22 cellular contexts compared by ENCODE assay signal in genomic region chr6:33373950-33374349, GRCh38. TPM values are rescaled to one million over a fixed set of nuclear protein-coding genes. Genes with fewer than 3 reads are reported as not detected.
A peak's percentile ranks its signal among the peaks of the same experiment; 100 is the strongest.
DNase-seq lines count a peak whose midpoint lies in the region; ATAC-seq and TF ChIP-seq lines count a peak whose summit lies in the region.
"Had no signal": no experiment of that assay in that cellular context is flagged by ENCODE, and none has a peak within 500 bp of the region (broad histone marks: within the 10 kb centered on the region; RNA-seq: fewer than 3 reads in every experiment).

No MANE protein-coding gene starts in this region.

- intact Hi-C loops in dendritic cell treated with granulocyte-macrophage colony-stimulating factor and Interleukin-4, amounts not matched to agents 40 ng/mL and 50 ng/mL, for 4 days (cut with micrococcal nuclease): no loop called here
- intact Hi-C loops in uterus (cut with DNase I; ENCODE audit: low total_unique reads): no loop called here

- no peak overlapping the region for H3K4me3 ChIP-seq in osteoblast (ENCODE audit: insufficient read depth, low read length)
- no peak overlapping the region for H3K4me3 ChIP-seq in uterus
- H3K4me3 ChIP-seq: hepatocyte, SK-N-MC, tibial artery had no signal

- H4K20me1 ChIP-seq in osteoblast (ENCODE audit: insufficient read depth, low read length): no peaks in the 10 kb centered on the region

- no peaks in the 10 kb centered on the region for H3K79me2 ChIP-seq in osteoblast (ENCODE audit: insufficient read depth, low read length)
- H3K79me2 ChIP-seq: hepatocyte had no signal

- H3K27me3 Mint-ChIP-seq in activated CD8-positive, alpha-beta memory T cell treated with anti-CD3 and anti-CD28 coated beads, Interleukin-2, amount 10 ng/mL, durations not matched to agents 7 days and 5 days: no peaks in the 10 kb centered on the region
- H3K27me3 Mint-ChIP-seq in dendritic cell treated with granulocyte-macrophage colony-stimulating factor and Interleukin-4, amounts not matched to agents 40 ng/mL and 50 ng/mL, for 4 days: no peaks in the 10 kb centered on the region
- H3K27me3 Mint-ChIP-seq in activated T-cell treated with anti-CD3 and anti-CD28 coated beads, Interleukin-2, amount 50 U/mL, for 72 hours (ENCODE audit: low read depth): no peaks in the 10 kb centered on the region
- H3K27me3 Mint-ChIP-seq: activated naive CD8-positive, alpha-beta T cell; IgD-negative memory B cell had no signal

- H3K27ac Mint-ChIP-seq in activated CD8-positive, alpha-beta memory T cell treated with anti-CD3 and anti-CD28 coated beads, Interleukin-2, amount 10 ng/mL, durations not matched to agents 7 days and 5 days: peak overlapping the region; percentile 49
- H3K27ac Mint-ChIP-seq in dendritic cell treated with granulocyte-macrophage colony-stimulating factor and Interleukin-4, amounts not matched to agents 40 ng/mL and 50 ng/mL, for 4 days: peak overlapping the region; percentile 75
- no peak overlapping the region for H3K27ac Mint-ChIP-seq in activated T-cell treated with anti-CD3 and anti-CD28 coated beads, Interleukin-2, amount 50 U/mL, for 72 hours
- H3K27ac Mint-ChIP-seq: activated naive CD8-positive, alpha-beta T cell had no signal

- no peak overlapping the region for H3K4me2 ChIP-seq in osteoblast (ENCODE audit: insufficient read depth, low read length)
- H3K4me2 ChIP-seq: hepatocyte had no signal

- DNase-seq in activated CD8-positive, alpha-beta memory T cell treated with anti-CD3 and anti-CD28 coated beads, Interleukin-2, amount 10 ng/mL, durations not matched to agents 7 days and 5 days: no peak
- DNase-seq in activated CD8-positive, alpha-beta memory T cell treated with anti-CD3 and anti-CD28 coated beads for 24 hours: no peak
- peak; percentile 26 for DNase-seq in osteoblast (ENCODE audit: insufficient read length, low spot score, missing footprints)
- no peak for DNase-seq in uterus
- no peak for DNase-seq in medulla oblongata (ENCODE audit: extremely low spot score)
- DNase-seq in activated T-cell treated with anti-CD3 and anti-CD28 coated beads, Interleukin-2, amount 50 U/mL, for 72 hours: no peak
- DNase-seq: activated CD4-positive, alpha-beta T cell treated with anti-CD3 and anti-CD28 coated beads, Interleukin-2, amount 50 U/mL, for 1 hour; activated T-cell treated with anti-CD3 and anti-CD28 coated beads, Interleukin-2, amount 50 U/mL, for 48 hours; C1 segment of cervical spinal cord; DMS79 treated with DMSO at 0.1 percent for 48 hours; kidney; NCI-H2107; nucleus accumbens; stimulated activated CD4-positive, alpha-beta T cell treated with anti-CD3 and anti-CD28 coated beads, Interleukin-4, amount 100 ng/mL, for 1 hour; tibial artery had no signal

- no peak overlapping the region for H3K4me3 Mint-ChIP-seq in activated CD8-positive, alpha-beta memory T cell treated with anti-CD3 and anti-CD28 coated beads, Interleukin-2, amount 10 ng/mL, durations not matched to agents 7 days and 5 days
- H3K4me3 Mint-ChIP-seq in dendritic cell treated with granulocyte-macrophage colony-stimulating factor and Interleukin-4, amounts not matched to agents 40 ng/mL and 50 ng/mL, for 4 days: no peak overlapping the region
- H3K4me3 Mint-ChIP-seq in activated T-cell treated with anti-CD3 and anti-CD28 coated beads, Interleukin-2, amount 50 U/mL, for 72 hours: no peak overlapping the region
- H3K4me3 Mint-ChIP-seq: activated naive CD8-positive, alpha-beta T cell; IgD-negative memory B cell had no signal

- H3K4me1 Mint-ChIP-seq in activated CD8-positive, alpha-beta memory T cell treated with anti-CD3 and anti-CD28 coated beads, Interleukin-2, amount 10 ng/mL, durations not matched to agents 7 days and 5 days: peaks cover 26% of the 10 kb centered on the region
- peaks cover 37% of the 10 kb centered on the region for H3K4me1 Mint-ChIP-seq in dendritic cell treated with granulocyte-macrophage colony-stimulating factor and Interleukin-4, amounts not matched to agents 40 ng/mL and 50 ng/mL, for 4 days (ENCODE audit: low read depth)
- H3K4me1 Mint-ChIP-seq in activated T-cell treated with anti-CD3 and anti-CD28 coated beads, Interleukin-2, amount 50 U/mL, for 72 hours (ENCODE audit: low read depth): peaks cover 13% of the 10 kb centered on the region

- TF ChIP-seq CTCF in osteoblast (IDR thresholded peaks at IDR 0.05; ENCODE audit: extremely low read depth, low read depth, low read length) (no peak), uterus (IDR thresholded peaks at IDR 0.05) (no peak)

- CTCF ChIA-PET in activated CD8-positive, alpha-beta memory T cell treated with anti-CD3 and anti-CD28 coated beads, Interleukin-2, amount 10 ng/mL, durations not matched to agents 7 days and 5 days (lab: Charles Lee): interaction anchor here (2.3 kb wide), 1 partner anchor 16 kb away, joined by 11 read pairs; no protein-coding TSS in a partner anchor

- H3K36me3 Mint-ChIP-seq in activated CD8-positive, alpha-beta memory T cell treated with anti-CD3 and anti-CD28 coated beads, Interleukin-2, amount 10 ng/mL, durations not matched to agents 7 days and 5 days: no peaks in the 10 kb centered on the region
- no peaks in the 10 kb centered on the region for H3K36me3 Mint-ChIP-seq in dendritic cell treated with granulocyte-macrophage colony-stimulating factor and Interleukin-4, amounts not matched to agents 40 ng/mL and 50 ng/mL, for 4 days (ENCODE audit: low read depth)
- H3K36me3 Mint-ChIP-seq in activated T-cell treated with anti-CD3 and anti-CD28 coated beads, Interleukin-2, amount 50 U/mL, for 72 hours (ENCODE audit: insufficient read depth in 2 of 2): no peaks in the 10 kb centered on the region
- H3K36me3 Mint-ChIP-seq: activated naive CD8-positive, alpha-beta T cell had no signal

- no peaks in the 10 kb centered on the region for H3K9me3 ChIP-seq in osteoblast (ENCODE audit: low read depth, low read length)
- no peaks in the 10 kb centered on the region for H3K9me3 ChIP-seq in uterus
- H3K9me3 ChIP-seq: tibial artery had no signal

- no peaks in the 10 kb centered on the region for H3K9me3 Mint-ChIP-seq in activated CD8-positive, alpha-beta memory T cell treated with anti-CD3 and anti-CD28 coated beads, Interleukin-2, amount 10 ng/mL, durations not matched to agents 7 days and 5 days (ENCODE audit: low read depth)
- H3K9me3 Mint-ChIP-seq in dendritic cell treated with granulocyte-macrophage colony-stimulating factor and Interleukin-4, amounts not matched to agents 40 ng/mL and 50 ng/mL, for 4 days: no peaks in the 10 kb centered on the region
- no peaks in the 10 kb centered on the region for H3K9me3 Mint-ChIP-seq in activated T-cell treated with anti-CD3 and anti-CD28 coated beads, Interleukin-2, amount 50 U/mL, for 72 hours
- H3K9me3 Mint-ChIP-seq: IgD-negative memory B cell had no signal

- ATAC-seq in activated CD8-positive, alpha-beta memory T cell treated with anti-CD3 and anti-CD28 coated beads, Interleukin-2, amount 10 ng/mL, durations not matched to agents 7 days and 5 days: peak; percentile 57
- no peak for ATAC-seq in activated T-cell treated with anti-CD3 and anti-CD28 coated beads, Interleukin-2, amount 50 U/mL, for 72 hours (replicated peaks in 1 of 2)
- ATAC-seq in HG03039 (IDR thresholded peaks at IDR 0.05; ENCODE audit: unreplicated experiment): no peak

- H2AFZ ChIP-seq in osteoblast (ENCODE audit: low read length): no peak overlapping the region
- H2AFZ ChIP-seq: hepatocyte had no signal

- H3K27ac ChIP-seq in osteoblast (ENCODE audit: low read depth, low read length) (no peak overlapping the region), uterus (peak overlapping the region; percentile 85 to 87)
- H3K27ac ChIP-seq: hepatocyte, HL-60, SK-N-MC had no signal

- H3K4me1 ChIP-seq in osteoblast (ENCODE audit: insufficient read depth, low read length) (peaks cover 26% of the 10 kb centered on the region), uterus (peaks cover 0 to 13% of the 10 kb centered on the region in 2 donors)

- TF ChIP-seq POLR2A in uterus (IDR thresholded peaks at IDR 0.05): no peak

- no peaks in the 10 kb centered on the region for H3K27me3 ChIP-seq in osteoblast (ENCODE audit: insufficient read depth, low read length)
- H3K27me3 ChIP-seq in uterus: no peaks in the 10 kb centered on the region
- H3K27me3 ChIP-seq: hepatocyte, tibial artery had no signal

- H3K36me3 ChIP-seq in osteoblast (ENCODE audit: insufficient read depth, low read length): no peaks in the 10 kb centered on the region
- no peaks in the 10 kb centered on the region for H3K36me3 ChIP-seq in uterus
- H3K36me3 ChIP-seq: tibial artery had no signal

RNA-seq across cellular contexts. Expression of gene KIFC1, which starts 17.7 kb away (rescaled TPM):
- 100 to 1,000 TPM; 133 to 187 TPM for total RNA-seq in activated CD8-positive, alpha-beta memory T cell treated with anti-CD3 and anti-CD28 coated beads, Interleukin-2, amount 10 ng/mL, durations not matched to agents 7 days and 5 days
- total RNA-seq in osteoblast (3.2 and 4.0 TPM in 2 replicates), uterus (10 to 100 TPM in 1 of 4 donors, 1 to 10 TPM in 1, not detected in 2; 1.8 to 20.0 TPM)
- 10 to 100 TPM; 91.7 to 96.3 TPM for total RNA-seq in activated T-cell treated with anti-CD3 and anti-CD28 coated beads, Interleukin-2, amount 50 U/mL, for 72 hours

RNA-seq across cellular contexts. Expression of gene PHF1, which starts 36.9 kb away (rescaled TPM):
- 10 to 100 TPM; 26.1 to 36.0 TPM for total RNA-seq in activated CD8-positive, alpha-beta memory T cell treated with anti-CD3 and anti-CD28 coated beads, Interleukin-2, amount 10 ng/mL, durations not matched to agents 7 days and 5 days
- total RNA-seq in osteoblast: 25.9 and 30.8 TPM in 2 replicates
- 100 to 1,000 TPM in 1 of 4 donors, 10 to 100 TPM in 3; 10.5 to 147 (median 35.3) TPM for total RNA-seq in uterus
- total RNA-seq in activated T-cell treated with anti-CD3 and anti-CD28 coated beads, Interleukin-2, amount 50 U/mL, for 72 hours: 10 to 100 TPM; 65.2 to 77.3 TPM

RNA-seq across cellular contexts. Expression of gene CUTA, which starts 44.0 kb away (rescaled TPM):
- total RNA-seq in activated CD8-positive, alpha-beta memory T cell treated with anti-CD3 and anti-CD28 coated beads, Interleukin-2, amount 10 ng/mL, durations not matched to agents 7 days and 5 days: 100 to 1,000 TPM; 196 to 197 TPM
- 89.3 and 122 TPM in 2 replicates for total RNA-seq in osteoblast
- total RNA-seq in uterus: 100 to 1,000 TPM in 1 of 4 donors, 10 to 100 TPM in 3; 10.8 to 135 (median 72.7) TPM
- 100 to 1,000 TPM; 212 to 222 TPM for total RNA-seq in activated T-cell treated with anti-CD3 and anti-CD28 coated beads, Interleukin-2, amount 50 U/mL, for 72 hours

RNA-seq across cellular contexts. Expression of gene SYNGAP1, which starts 45.9 kb away (rescaled TPM):
- 10 to 100 TPM; 24.1 to 39.8 TPM for total RNA-seq in activated CD8-positive, alpha-beta memory T cell treated with anti-CD3 and anti-CD28 coated beads, Interleukin-2, amount 10 ng/mL, durations not matched to agents 7 days and 5 days
- total RNA-seq in osteoblast (6.9 and 8.8 TPM in 2 replicates), uterus (10 to 100 TPM; 11.5 to 67.6 (median 14.4) TPM)
- total RNA-seq in activated T-cell treated with anti-CD3 and anti-CD28 coated beads, Interleukin-2, amount 50 U/mL, for 72 hours: 10 to 100 TPM; 86.9 to 91.5 TPM

RNA-seq across cellular contexts. Expression of gene DAXX, which starts 51.2 kb away (rescaled TPM):
- total RNA-seq in activated CD8-positive, alpha-beta memory T cell treated with anti-CD3 and anti-CD28 coated beads, Interleukin-2, amount 10 ng/mL, durations not matched to agents 7 days and 5 days: 100 to 1,000 TPM; 102 to 107 TPM
- total RNA-seq in osteoblast: 32.7 and 39.4 TPM in 2 replicates
- 100 to 1,000 TPM in 1 of 4 donors, 10 to 100 TPM in 3; 18.2 to 120 (median 32.3) TPM for total RNA-seq in uterus
- total RNA-seq in activated T-cell treated with anti-CD3 and anti-CD28 coated beads, Interleukin-2, amount 50 U/mL, for 72 hours: 10 to 100 TPM; 56.5 to 61.3 TPM

Comparison
In these comparisons a context has a peak if more than half of its experiments do, and no peak if none do; other contexts are left out.
1. RNA of gene KIFC1, which starts 17.7 kb away (total RNA-seq): 133 to 187 TPM in activated CD8-positive, alpha-beta memory T cell treated with anti-CD3 and anti-CD28 coated beads, Interleukin-2, amount 10 ng/mL, durations not matched to agents 7 days and 5 days and 91.7 to 96.3 TPM in activated T-cell treated with anti-CD3 and anti-CD28 coated beads, Interleukin-2, amount 50 U/mL, for 72 hours; 3.2 to 4.0 TPM in osteoblast and 1.8 to 20.0 TPM in uterus; every median in the first group is over 4 times any median in the second.